8 cellular contexts compared by ENCODE assay signal in the genomic region with DNA sequence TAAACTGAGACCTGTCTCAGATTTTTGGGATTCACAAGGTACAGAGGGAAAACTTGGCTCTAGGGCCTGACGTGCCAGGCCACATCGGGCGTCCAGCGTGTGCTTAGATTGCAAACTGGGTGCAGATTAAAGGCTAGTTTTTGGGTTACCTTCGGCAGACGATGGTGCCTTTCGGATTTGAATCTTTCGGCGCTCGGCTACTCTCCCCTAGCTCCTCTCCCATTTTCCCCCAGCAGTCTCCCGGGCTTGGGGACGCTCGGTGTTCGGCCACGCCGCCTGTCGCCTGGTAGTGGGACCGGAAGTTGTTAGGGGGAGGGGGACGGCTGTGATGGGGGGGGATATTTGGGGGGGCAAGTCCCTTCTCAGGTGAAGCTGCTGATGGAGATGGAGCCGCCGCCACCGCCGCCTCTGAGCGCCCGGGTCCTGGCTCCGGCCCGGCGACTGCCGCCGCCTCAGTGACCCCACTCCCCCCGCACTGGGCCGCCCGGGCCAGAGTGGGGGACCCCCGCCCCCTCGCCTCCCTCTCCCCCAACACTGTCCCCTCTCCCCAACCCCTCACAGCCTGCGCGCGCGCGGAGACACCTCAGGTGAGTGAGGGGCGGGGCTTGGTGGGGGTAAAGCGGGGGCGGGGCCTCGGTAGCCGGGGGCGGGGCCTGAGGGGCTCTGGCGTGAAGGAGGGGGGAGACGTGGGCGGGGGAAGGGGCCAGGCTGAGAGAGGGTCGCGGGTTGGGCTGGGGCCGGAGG. TPM values are rescaled to one million over a fixed set of nuclear protein-coding genes. Genes with fewer than 3 reads are reported as not detected.
DNase-seq lines count a peak whose midpoint lies in the region; ATAC-seq and TF ChIP-seq lines count a peak whose summit lies in the region.

No MANE protein-coding gene starts in this region.

- H3K27me3 ChIP-seq in sigmoid colon: no peaks in the 10 kb centered on the region

- no peak for TF ChIP-seq EP300 in sigmoid colon (IDR thresholded peaks at IDR 0.05)

- peaks cover 16% of the 10 kb centered on the region for H3K36me3 Mint-ChIP-seq in brain

- TF ChIP-seq POLR2A in sigmoid colon (IDR thresholded peaks at IDR 0.05): no peak

- TF ChIP-seq CTCF in GM10266 (IDR thresholded peaks at IDR 0.05; ENCODE audit: control insufficient read depth, insufficient read depth, low read depth, missing control alignments) (no peak), brain (conservative IDR thresholded peaks at IDR 0.05) (no peak), sigmoid colon (IDR thresholded peaks at IDR 0.05) (no peak)

- peak overlapping the region; percentile 96 to 97 (median 96) for H3K27ac ChIP-seq in sigmoid colon

- H3K27me3 Mint-ChIP-seq in brain: peaks cover 7% of the 10 kb centered on the region

- intact Hi-C loops in sigmoid colon (cut with DNase I): no loop called here

- ATAC-seq in HG02870 (IDR thresholded peaks at IDR 0.05; ENCODE audit: unreplicated experiment) (peak; percentile 56), HG03469 (IDR thresholded peaks at IDR 0.05; ENCODE audit: unreplicated experiment) (no peak)

- H3K9me3 ChIP-seq in sigmoid colon: no peaks in the 10 kb centered on the region

- peaks cover 0 to 16% (median 11%) of the 10 kb centered on the region in 4 donors for H3K4me1 ChIP-seq in sigmoid colon

- peaks cover 0 to 3% (median 0%) of the 10 kb centered on the region in 5 experiments for H3K9me3 Mint-ChIP-seq in brain

- peak overlapping the region; percentile 75 for H3K4me3 ChIP-seq in iPS-11a (ENCODE audit: low read depth, low read length)
- H3K4me3 ChIP-seq in sigmoid colon: peak overlapping the region; percentile 93 to 99 (median 96)

- peaks cover 21% of the 10 kb centered on the region for H3K4me1 Mint-ChIP-seq in brain

- peak overlapping the region; percentile 87 to 98 (median 96) for H3K27ac Mint-ChIP-seq in brain

- 1% methylated on average over 52 of the region's 52 CpGs for WGBS in sigmoid colon, 2 donors

- H3K4me3 Mint-ChIP-seq in brain: peak overlapping the region; percentile 89 to 95 (median 91)

- DNase-seq in GM10266 (ENCODE audit: extremely low spot score) (peak; percentile 94), NCI-H2107 (lab: John Stamatoyannopoulos, UW) (peak; percentile 86), UCSD-AML1 (lab: John Stamatoyannopoulos, UW; ENCODE audit: unreplicated experiment) (peak; percentile 77), sigmoid colon (peak; percentile 95)

- peaks cover 0 to 23% (median 7%) of the 10 kb centered on the region in 4 donors for H3K36me3 ChIP-seq in sigmoid colon

RNA-seq across cellular contexts. Expression of gene SUOX, which starts 10.2 kb away (rescaled TPM):
- 18.4 TPM for polyA plus RNA-seq in brain (ENCODE audit: insufficient read depth, low read depth, low replicate concordance)
- 10 to 100 TPM; 20.9 to 51.0 (median 25.4) TPM for total RNA-seq in sigmoid colon
- polyA plus RNA-seq in sigmoid colon: 10 to 100 TPM in 2 of 3 donors, 1 to 10 TPM in 1; 8.4 to 16.1 (median 15.0) TPM

RNA-seq across cellular contexts. Expression of gene IKZF4, which starts 13.5 kb away (rescaled TPM):
- polyA plus RNA-seq in brain (ENCODE audit: insufficient read depth, low read depth, low replicate concordance): 6.4 TPM
- 10 to 100 TPM in 1 of 4 donors, 1 to 10 TPM in 3; 2.3 to 23.8 (median 4.9) TPM for total RNA-seq in sigmoid colon
- 1 to 10 TPM in 2 of 3 donors, under 1 TPM in 1; 0.92 to 2.4 (median 1.2) TPM for polyA plus RNA-seq in sigmoid colon

RNA-seq across cellular contexts. Expression of gene RAB5B, which starts 33.4 kb away (rescaled TPM):
- 156 TPM for polyA plus RNA-seq in brain (ENCODE audit: insufficient read depth, low read depth, low replicate concordance)
- total RNA-seq in sigmoid colon: 100 to 1,000 TPM in 3 of 4 donors, 10 to 100 TPM in 1; 92.8 to 102 (median 101) TPM
- polyA plus RNA-seq in sigmoid colon: 100 to 1,000 TPM in 1 of 3 donors, 10 to 100 TPM in 2; 82.8 to 113 (median 83.5) TPM

RNA-seq across cellular contexts. Expression of gene RPS26, which starts 34.4 kb away (rescaled TPM):
- 755 TPM for polyA plus RNA-seq in brain (ENCODE audit: insufficient read depth, low read depth, low replicate concordance)
- 1,000 to 10,000 TPM in 2 of 4 donors, 100 to 1,000 TPM in 2; 130 to 3,746 (median 1,580) TPM for total RNA-seq in sigmoid colon
- 1,000 to 10,000 TPM; 1,901 to 2,147 (median 2,067) TPM for polyA plus RNA-seq in sigmoid colon

RNA-seq across cellular contexts. Expression of gene CDK2, which starts 40.7 kb away (rescaled TPM):
- polyA plus RNA-seq in brain (ENCODE audit: insufficient read depth, low read depth, low replicate concordance) (52.2 TPM), sigmoid colon (10 to 100 TPM in 2 of 3 donors, 1 to 10 TPM in 1; 7.2 to 23.4 (median 11.1) TPM)
- 10 to 100 TPM; 11.4 to 27.7 (median 18.8) TPM for total RNA-seq in sigmoid colon
